8 cellular contexts compared by ENCODE assay signal in the genomic region with DNA sequence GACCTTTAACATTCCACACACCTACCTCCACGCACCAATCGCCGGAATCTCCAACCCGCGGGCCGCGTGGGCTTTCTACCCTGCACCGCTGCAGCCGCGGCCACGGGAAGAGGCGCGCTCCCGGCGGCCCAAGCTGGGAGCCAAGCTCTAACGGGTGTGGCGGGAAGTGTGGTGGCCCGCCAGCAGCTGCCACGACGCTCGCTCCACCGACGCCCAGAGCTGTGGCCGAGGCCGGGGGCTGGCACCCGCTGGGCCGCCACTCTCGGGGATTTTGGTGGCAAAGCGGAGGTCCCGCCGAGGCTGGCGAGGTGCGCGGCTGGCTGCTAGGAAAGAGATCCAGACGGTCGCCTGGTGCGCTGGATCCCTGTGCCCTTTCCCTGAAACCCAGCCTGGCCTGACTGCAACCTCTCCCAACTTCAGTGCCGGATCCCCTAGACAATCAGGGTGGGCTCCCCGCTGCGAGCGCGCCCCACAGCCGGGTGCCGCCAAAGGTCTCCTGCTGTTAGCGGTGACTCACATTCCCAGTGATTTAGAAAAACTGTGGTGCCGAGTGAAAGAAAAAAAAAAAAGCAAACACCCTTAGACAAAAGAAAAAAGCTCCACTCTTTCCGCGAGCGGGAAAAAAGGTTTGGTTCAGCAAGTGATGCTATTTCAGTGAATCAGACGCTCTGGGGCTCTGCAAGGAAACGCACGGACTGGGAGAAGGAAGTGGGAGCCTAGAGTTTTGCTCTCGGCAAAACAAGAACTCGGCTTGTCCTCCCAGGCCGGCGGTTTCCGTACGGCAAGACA. TPM values are rescaled to one million over a fixed set of nuclear protein-coding genes. Genes with fewer than 3 reads are reported as not detected.
DNase-seq lines count a peak whose midpoint lies in the region; ATAC-seq and TF ChIP-seq lines count a peak whose summit lies in the region.

No MANE protein-coding gene starts in this region.

- H3K9me3 Mint-ChIP-seq in natural killer cell: no peaks in the 10 kb centered on the region
- H3K9me3 Mint-ChIP-seq in type B pancreatic cell: no peaks in the 10 kb centered on the region

- H3K4me3 Mint-ChIP-seq in natural killer cell: peak overlapping the region; percentile 95
- peak overlapping the region; percentile 92 for H3K4me3 Mint-ChIP-seq in type B pancreatic cell

- no peaks in the 10 kb centered on the region for H3K36me3 Mint-ChIP-seq in natural killer cell
- no peaks in the 10 kb centered on the region for H3K36me3 Mint-ChIP-seq in type B pancreatic cell

- ATAC-seq in Right ventricle myocardium inferior: no peak
- no peak for ATAC-seq in natural killer cell
- no peak for ATAC-seq in HG03039 (IDR thresholded peaks at IDR 0.05; ENCODE audit: unreplicated experiment)

- H3K27ac Mint-ChIP-seq in natural killer cell (peak overlapping the region in 1 of 2 donors; percentile 56), type B pancreatic cell (peak overlapping the region; percentile 91)

- H3K4me1 Mint-ChIP-seq in natural killer cell (peaks cover 42 to 51% of the 10 kb centered on the region in 2 donors), type B pancreatic cell (ENCODE audit: unreplicated experiment) (peaks cover 16% of the 10 kb centered on the region)

- DNase-seq in Right ventricle myocardium inferior (ENCODE audit: missing footprints): peak; percentile 75
- DNase-seq in cardiac septum (ENCODE audit: low spot score): no peak
- peak; percentile 45 to 61 for DNase-seq in activated CD4-positive, alpha-beta T cell treated with anti-CD3 and anti-CD28 coated beads, Interleukin-2, amount 50 U/mL, for 48 hours
- peak; percentile 24 for DNase-seq in fibroblast of gingiva (ENCODE audit: low read depth)
- no peak for DNase-seq in natural killer cell
- DNase-seq in type B pancreatic cell (ENCODE audit: extremely low spot score, unreplicated experiment): no peak
- no peak for DNase-seq in NCI-H345 (lab: John Stamatoyannopoulos, UW)

- H3K27me3 Mint-ChIP-seq in natural killer cell (ENCODE audit: low read depth in 2 of 2) (peaks cover 49 to 60% of the 10 kb centered on the region in 2 donors), type B pancreatic cell (peaks cover 58% of the 10 kb centered on the region)

- no peak for TF ChIP-seq CTCF in natural killer cell (IDR thresholded peaks at IDR 0.05)
- TF ChIP-seq CTCF in type B pancreatic cell (conservative IDR thresholded peaks at IDR 0.05): no peak

- intact Hi-C loops in Right ventricle myocardium inferior (cut with DNase I) (loop anchor here (2.0 kb wide), 1 partner anchor 551 kb away; no protein-coding TSS in a partner anchor), cardiac septum (cut with DNase I) (loop anchor here (2.0 to 10.0 kb wide), 5 partner anchors 306 to 617 kb away; no protein-coding TSS in a partner anchor), natural killer cell (cut with micrococcal nuclease) (loop anchor here (5.0 to 10.0 kb wide), 3 partner anchors 123 to 584 kb away; no protein-coding TSS in a partner anchor)

RNA-seq across cellular contexts. Expression of gene BCL2L11, which starts 2.9 kb away (rescaled TPM):
- total RNA-seq in Right ventricle myocardium inferior (9.1 TPM), cardiac septum (5.2 TPM), natural killer cell (10 to 100 TPM; 27.4 to 56.9 (median 39.9) TPM), type B pancreatic cell (ENCODE audit: low replicate concordance) (28.7 and 29.2 TPM in 2 replicates)

Comparison
In these comparisons a context has a peak if more than half of its experiments do, and no peak if none do; other contexts are left out.
1. DNase-seq: peak in Right ventricle myocardium inferior (single experiment), activated CD4-positive, alpha-beta T cell treated with anti-CD3 and anti-CD28 coated beads, Interleukin-2, amount 50 U/mL, for 48 hours (2 of 2) and fibroblast of gingiva (single experiment); none in cardiac septum (single experiment), natural killer cell (single experiment), type B pancreatic cell (single experiment) and NCI-H345 (single experiment).